ENCODE assay signal across 1 cellular context in the genomic region with DNA sequence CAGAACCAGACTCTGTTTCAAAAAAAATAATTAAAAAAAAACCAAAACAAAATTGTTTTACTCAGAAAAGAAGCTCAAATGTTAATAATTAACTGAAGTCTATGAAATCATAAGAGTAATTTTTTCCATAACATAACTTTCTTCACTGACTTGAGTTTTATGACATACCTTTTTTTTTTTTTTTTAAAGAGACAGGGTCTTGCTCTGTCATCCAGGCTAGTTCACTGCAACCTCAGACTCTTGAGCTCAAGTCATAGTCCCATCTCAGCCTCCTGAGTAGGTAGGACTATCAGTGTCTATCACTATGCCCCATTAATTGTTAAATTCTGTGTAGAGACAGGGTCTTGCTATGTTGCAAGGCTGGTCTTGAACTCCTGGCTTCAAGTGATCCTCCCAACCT.
A peak's percentile ranks its signal among the peaks of the same experiment; 100 is the strongest.
TF ChIP-seq lines count a peak whose summit lies in the region.

No MANE protein-coding gene starts in this region.

TF ChIP-seq in K562, 482 proteins besides CTCF, POLR2A, EP300 and RAD21:
- TF ChIP-seq PCBP1 (IDR thresholded peaks at IDR 0.05; ENCODE audit: low read depth, low read length, poor library complexity, severe bottlenecking), result no peak
- peak; percentile 58; the same call in 1 of the 2 replicates for TF ChIP-seq ZNF384 (IDR thresholded peaks at IDR 0.05; ENCODE audit: low read depth, low read length)
- no peak for TF ChIP-seq MCM5 (IDR thresholded peaks at IDR 0.05; ENCODE audit: low read depth)
- TF ChIP-seq SETDB1 (IDR thresholded peaks at IDR 0.05; ENCODE audit: low read length), result no peak
- TF ChIP-seq ZBED1 (IDR thresholded peaks at IDR 0.05), result no peak
- TF ChIP-seq, protein P1, sequence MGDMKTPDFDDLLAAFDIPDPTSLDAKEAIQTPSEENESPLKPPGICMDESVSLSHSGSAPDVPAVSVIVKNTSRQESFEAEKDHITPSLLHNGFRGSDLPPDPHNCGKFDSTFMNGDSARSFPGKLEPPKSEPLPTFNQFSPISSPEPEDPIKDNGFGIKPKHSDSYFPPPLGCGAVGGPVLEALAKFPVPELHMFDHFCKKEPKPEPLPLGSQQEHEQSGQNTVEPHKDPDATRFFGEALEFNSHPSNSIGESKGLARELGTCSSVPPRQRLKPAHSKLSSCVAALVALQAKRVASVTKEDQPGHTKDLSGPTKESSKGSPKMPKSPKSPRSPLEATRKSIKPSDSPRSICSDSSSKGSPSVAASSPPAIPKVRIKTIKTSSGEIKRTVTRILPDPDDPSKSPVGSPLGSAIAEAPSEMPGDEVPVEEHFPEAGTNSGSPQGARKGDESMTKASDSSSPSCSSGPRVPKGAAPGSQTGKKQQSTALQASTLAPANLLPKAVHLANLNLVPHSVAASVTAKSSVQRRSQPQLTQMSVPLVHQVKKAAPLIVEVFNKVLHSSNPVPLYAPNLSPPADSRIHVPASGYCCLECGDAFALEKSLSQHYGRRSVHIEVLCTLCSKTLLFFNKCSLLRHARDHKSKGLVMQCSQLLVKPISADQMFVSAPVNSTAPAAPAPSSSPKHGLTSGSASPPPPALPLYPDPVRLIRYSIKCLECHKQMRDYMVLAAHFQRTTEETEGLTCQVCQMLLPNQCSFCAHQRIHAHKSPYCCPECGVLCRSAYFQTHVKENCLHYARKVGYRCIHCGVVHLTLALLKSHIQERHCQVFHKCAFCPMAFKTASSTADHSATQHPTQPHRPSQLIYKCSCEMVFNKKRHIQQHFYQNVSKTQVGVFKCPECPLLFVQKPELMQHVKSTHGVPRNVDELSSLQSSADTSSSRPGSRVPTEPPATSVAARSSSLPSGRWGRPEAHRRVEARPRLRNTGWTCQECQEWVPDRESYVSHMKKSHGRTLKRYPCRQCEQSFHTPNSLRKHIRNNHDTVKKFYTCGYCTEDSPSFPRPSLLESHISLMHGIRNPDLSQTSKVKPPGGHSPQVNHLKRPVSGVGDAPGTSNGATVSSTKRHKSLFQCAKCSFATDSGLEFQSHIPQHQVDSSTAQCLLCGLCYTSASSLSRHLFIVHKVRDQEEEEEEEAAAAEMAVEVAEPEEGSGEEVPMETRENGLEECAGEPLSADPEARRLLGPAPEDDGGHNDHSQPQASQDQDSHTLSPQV (IDR thresholded peaks at IDR 0.05), result no peak
